ENCODE assay signal across 7 cellular contexts in genomic region chr2:232634319-232635150, GRCh38. TPM values are rescaled to one million over a fixed set of nuclear protein-coding genes. Genes with fewer than 3 reads are reported as not detected.
A peak's percentile ranks its signal among the peaks of the same experiment; 100 is the strongest.
DNase-seq lines count a peak whose midpoint lies in the region; ATAC-seq and TF ChIP-seq lines count a peak whose summit lies in the region.

No MANE protein-coding gene starts in this region.

- H4K20me1 ChIP-seq in IMR-90 (ENCODE audit: insufficient read depth, low read length): no peaks in the 10 kb centered on the region
- H4K20me1 ChIP-seq in OCI-LY7 (ENCODE audit: insufficient read depth, low read length): no peaks in the 10 kb centered on the region

- H3K36me3 ChIP-seq in IMR-90 (ENCODE audit: control insufficient read depth, insufficient read depth, low read length) (no peaks in the 10 kb centered on the region), kidney epithelial cell (ENCODE audit: control insufficient read depth, insufficient read depth, low read length) (no peaks in the 10 kb centered on the region), stomach (no peaks in the 10 kb centered on the region), OCI-LY7 (ENCODE audit: insufficient read depth, low read length) (no peaks in the 10 kb centered on the region)

- TF ChIP-seq RAD21 in IMR-90 (IDR thresholded peaks at IDR 0.05; ENCODE audit: low read length): no peak

- H2BK120ac ChIP-seq in IMR-90 (ENCODE audit: low read depth, low read length): no peak overlapping the region

- no peaks in the 10 kb centered on the region for H3K79me2 ChIP-seq in OCI-LY7 (ENCODE audit: insufficient read depth, low read depth, low read length)

- no peak overlapping the region for H2AK9ac ChIP-seq in IMR-90 (replicated peaks; ENCODE audit: low read depth, low read length, poor library complexity)

- no peaks in the 10 kb centered on the region for H3K9me1 ChIP-seq in IMR-90 (ENCODE audit: insufficient read depth, low read length)

- no peak overlapping the region for H2BK15ac ChIP-seq in IMR-90 (ENCODE audit: low read depth, low read length)

- dilution Hi-C loops in IMR-90 (cut with HindIII; ENCODE audit: low sequenced_read_pairs, unreplicated experiment): no loop called here

- H3K23ac ChIP-seq in IMR-90 (ENCODE audit: low read depth, low read length): no peak overlapping the region

- no peak overlapping the region for H4K91ac ChIP-seq in IMR-90 (ENCODE audit: insufficient read depth, low read depth, low read length)

- intact Hi-C loops in IMR-90 (cut with micrococcal nuclease) (no loop called here), stomach (cut with DNase I; ENCODE audit: low total_unique reads) (no loop called here), OCI-LY7 (cut with micrococcal nuclease; ENCODE audit: unreplicated experiment) (no loop called here)

- no peak overlapping the region for H2BK5ac ChIP-seq in IMR-90 (ENCODE audit: low read depth, low read length, poor library complexity, severe bottlenecking)

- TF ChIP-seq CTCF in IMR-90 (conservative IDR thresholded peaks at IDR 0.05; ENCODE audit: low read depth, low read length) (no peak), astrocyte of the spinal cord (IDR thresholded peaks at IDR 0.05; ENCODE audit: low read depth, low read length) (no peak), kidney epithelial cell (IDR thresholded peaks at IDR 0.05; ENCODE audit: insufficient read depth, low read length, poor library complexity, severe bottlenecking) (no peak), stomach (IDR thresholded peaks at IDR 0.05) (no peak), OCI-LY7 (conservative IDR thresholded peaks at IDR 0.05; ENCODE audit: low read length) (no peak)

- CTCF ChIA-PET in IMR-90 (lab: Yijun Ruan, JAX) (interaction anchor here (0.5 kb wide), 1 partner anchor 432 kb away, joined by 3 read pairs; no protein-coding TSS in a partner anchor), OCI-LY7 (lab: Charles Lee; ENCODE audit: unreplicated experiment) (no interaction called here)

- H2AK5ac ChIP-seq in IMR-90 (ENCODE audit: low read depth, low read length): no peak overlapping the region

- no peak overlapping the region for H3K27ac ChIP-seq in IMR-90 (ENCODE audit: insufficient read depth, low read length)
- peak overlapping the region in 4 of 5 donors; percentile 75 to 80 (median 77) for H3K27ac ChIP-seq in stomach
- H3K27ac ChIP-seq in OCI-LY7 (ENCODE audit: low read depth, low read length, poor library complexity, severe bottlenecking): no peak overlapping the region

- no peaks in the 10 kb centered on the region for H3K79me1 ChIP-seq in IMR-90 (ENCODE audit: low read depth in 1 of 2, low read length in 2 of 2)

- H2AFZ ChIP-seq in IMR-90 (replicated peaks; ENCODE audit: low read length, poor library complexity) (peak overlapping the region; percentile 40), OCI-LY7 (ENCODE audit: low read length) (no peak overlapping the region)

- TF ChIP-seq EP300 in stomach (IDR thresholded peaks at IDR 0.05): no peak

- TF ChIP-seq POLR2A in IMR-90 (IDR thresholded peaks at IDR 0.05; ENCODE audit: low read depth, low read length) (no peak), stomach (IDR thresholded peaks at IDR 0.05) (no peak)

- H3K9me3 ChIP-seq in IMR-90 (ENCODE audit: control insufficient read depth, insufficient read depth, low read length): no peaks in the 10 kb centered on the region
- H3K9me3 ChIP-seq in stomach: no peaks in the 10 kb centered on the region
- H3K9me3 ChIP-seq in OCI-LY7 (ENCODE audit: low read length): no peaks in the 10 kb centered on the region

- H3K9me2 ChIP-seq in OCI-LY7 (ENCODE audit: insufficient read depth, low read length): no peaks in the 10 kb centered on the region

- DNase-seq in IMR-90: no peak
- no peak for DNase-seq in astrocyte of the spinal cord (ENCODE audit: low read depth, low spot score)
- DNase-seq in kidney epithelial cell (ENCODE audit: low read depth): no peak
- DNase-seq in stomach: no peak
- no peak for DNase-seq in DMS114 treated with DMSO at 0.1 percent for 48 hours (lab: John Stamatoyannopoulos, UW; ENCODE audit: unreplicated experiment)
- no peak for DNase-seq in OCI-LY7 (ENCODE audit: low spot score)

- 10% methylated on average over 26 of the region's 50 CpGs; no CpG with 5 or more reads in 1 of the 2 experiments for WGBS in IMR-90 (ENCODE audit: extremely low coverage in 2 of 2, insufficient read length in 1 of 2), 2 experiments
- WGBS in stomach, 5 donors: 16 to 40% (median 22%) methylated on average over 38 to 50 of the region's 50 CpGs

- H3K27me3 ChIP-seq in IMR-90 (ENCODE audit: control insufficient read depth, insufficient read depth, low read length) (peaks cover 63% of the 10 kb centered on the region), kidney epithelial cell (ENCODE audit: control insufficient read depth, insufficient read depth, low read length) (peaks cover 5% of the 10 kb centered on the region), stomach (peaks cover 0 to 63% (median 33%) of the 10 kb centered on the region in 3 donors)

- no peak overlapping the region for H3K56ac ChIP-seq in IMR-90 (ENCODE audit: extremely low read depth, insufficient read depth, low read length)

- no peak overlapping the region for H4K8ac ChIP-seq in IMR-90 (ENCODE audit: low read depth in 2 of 2, low read length in 2 of 2)

- no peak overlapping the region for H3K4ac ChIP-seq in IMR-90 (ENCODE audit: low read depth, low read length)

- no peak overlapping the region for H4K5ac ChIP-seq in IMR-90 (ENCODE audit: low read depth, low read length)

- BruUV-seq in IMR-90 (replicated peaks; lab: Mats Ljungman, UMichigan): no TSS peak
- BruUV-seq in OCI-LY7 (replicated peaks; lab: Mats Ljungman, UMichigan): no TSS peak

- H2BK20ac ChIP-seq in IMR-90 (ENCODE audit: low read depth, low read length): no peak overlapping the region

- in situ Hi-C loops in IMR-90 (cut with MboI; ENCODE audit: low sequenced_read_pairs): no loop called here
- in situ Hi-C loops in astrocyte of the spinal cord (cut with HindIII; ENCODE audit: low sequenced_read_pairs): no loop called here

- POLR2A ChIA-PET in IMR-90 (lab: Charles Lee; ENCODE audit: unreplicated experiment): no interaction called here
- POLR2A ChIA-PET in OCI-LY7 (lab: Charles Lee): no interaction called here

- H3K4me2 ChIP-seq in IMR-90 (ENCODE audit: low read depth, low read length): peak overlapping the region; percentile 78; the same call in 1 of the 2 replicates
- H3K4me2 ChIP-seq in OCI-LY7 (ENCODE audit: low read length): no peak overlapping the region

- H3K4me3 ChIP-seq in IMR-90 (ENCODE audit: insufficient read depth, low read depth, low read length) (peak overlapping the region; percentile 22; the same call in 1 of the 2 replicates), astrocyte of the spinal cord (ENCODE audit: low read depth, low read length) (peak overlapping the region; percentile 52), kidney epithelial cell (ENCODE audit: low read depth, low read length) (peak overlapping the region; percentile 50), stomach (peak overlapping the region; percentile 51 to 73 (median 63)), OCI-LY7 (ENCODE audit: low read depth, low read length, poor library complexity, severe bottlenecking) (no peak overlapping the region)

- no peak overlapping the region for H3K18ac ChIP-seq in IMR-90 (ENCODE audit: low read depth, low read length)

- no peak overlapping the region for H3K14ac ChIP-seq in IMR-90 (replicated peaks; ENCODE audit: low read depth, low read length)

- H3K4me1 ChIP-seq in IMR-90 (ENCODE audit: control insufficient read depth, insufficient read depth, low read length): no peaks in the 10 kb centered on the region
- H3K4me1 ChIP-seq in stomach: peaks cover 5 to 32% (median 29%) of the 10 kb centered on the region in 4 donors
- H3K4me1 ChIP-seq in OCI-LY7 (ENCODE audit: insufficient read depth, low read length, poor library complexity, severe bottlenecking): no peaks in the 10 kb centered on the region

- no peak for ATAC-seq in IMR-90 (ENCODE audit: low read depth)
- ATAC-seq in GM21367 (IDR thresholded peaks at IDR 0.05; ENCODE audit: unreplicated experiment): no peak

- H3K9ac ChIP-seq in IMR-90 (ENCODE audit: low read depth, low read length): no peak overlapping the region

TF ChIP-seq in IMR-90, 13 proteins besides CTCF, POLR2A, EP300 and RAD21 (continues in another document):
- TF ChIP-seq ELK1 (IDR thresholded peaks at IDR 0.05; ENCODE audit: borderline replicate concordance, low read depth, low read length) (no peak), MAZ (IDR thresholded peaks at IDR 0.05; ENCODE audit: borderline replicate concordance, low read depth, low read length) (no peak), CEBPB (IDR thresholded peaks at IDR 0.05; ENCODE audit: low read depth, low read length) (no peak), SMC3 (IDR thresholded peaks at IDR 0.05; ENCODE audit: low read depth, low read length) (no peak), BHLHE40 (IDR thresholded peaks at IDR 0.05; ENCODE audit: low read depth, low read length) (no peak), MAFK (IDR thresholded peaks at IDR 0.05; ENCODE audit: low read depth, low read length) (no peak), NFE2L2 (IDR thresholded peaks at IDR 0.05; ENCODE audit: low read depth, low read length) (no peak), RCOR1 (IDR thresholded peaks at IDR 0.05; ENCODE audit: insufficient replicate concordance, low read length) (no peak), RFX5 (IDR thresholded peaks at IDR 0.05; ENCODE audit: low read depth, low read length) (no peak), MXI1 (IDR thresholded peaks at IDR 0.05; ENCODE audit: borderline replicate concordance, low read depth, low read length) (no peak)

RNA-seq across cellular contexts. Expression of gene EFHD1, which starts 1.1 kb away (rescaled TPM):
- total RNA-seq in IMR-90 (2012; rRNA removed) (not detected in 2 replicates), kidney epithelial cell (3.6 and 6.5 TPM in 2 replicates), stomach (10 to 100 TPM in 2 of 5 donors, 1 to 10 TPM in 2, not detected in 1; 2.8 to 49.1 (median 9.4) TPM), OCI-LY7 (2022) (not detected in 2 replicates)
- polyA plus RNA-seq in IMR-90 (2012; rRNA removed) (0.27 and 0.36 TPM in 2 replicates), stomach (10 to 100 TPM in 1 of 3 donors, 1 to 10 TPM in 2; 6.4 to 12.7 (median 7.4) TPM)
- polyA plus RNA-seq in IMR-90 (2012; cell fraction: cytosol; rRNA removed): 0.11 and 0.16 TPM in 2 replicates
- 0.03 and 0.05 TPM in 2 replicates for polyA plus RNA-seq in IMR-90 (2012; cell fraction: nucleus; rRNA removed; ENCODE audit: low replicate concordance)
- 1.4 TPM in 1 of 2 replicates, not detected in the other for total RNA-seq in OCI-LY7 (2014; rRNA removed; shearing (Covaris generic))

Comparison
In these comparisons a context has a peak if more than half of its experiments do, and no peak if none do; other contexts are left out.
1. H3K27ac ChIP-seq: peak in stomach (4 of 5); none in IMR-90 (single experiment) and OCI-LY7 (single experiment).